8 cellular contexts compared by ENCODE assay signal in genomic region chr15:45307230-45307924, GRCh38. TPM values are rescaled to one million over a fixed set of nuclear protein-coding genes. Genes with fewer than 3 reads are reported as not detected.
DNase-seq lines count a peak whose midpoint lies in the region; ATAC-seq and TF ChIP-seq lines count a peak whose summit lies in the region.

No MANE protein-coding gene starts in this region.

- ATAC-seq in Right ventricle myocardium inferior (no peak), left colon (peak; percentile 82)

- no TSS peak for BruUV-seq in mammary epithelial cell (replicated peaks; lab: Mats Ljungman, UMichigan)

- peak overlapping the region; percentile 58 for H3K4me2 ChIP-seq in mammary epithelial cell (ENCODE audit: insufficient read depth, low read depth, low read length)

- H3K27me3 ChIP-seq in cardiac muscle cell, result peaks cover 15% of the 10 kb centered on the region
- no peaks in the 10 kb centered on the region for H3K27me3 ChIP-seq in mammary epithelial cell (ENCODE audit: insufficient read depth, low read length)
- H3K27me3 ChIP-seq in thyroid gland, result no peaks in the 10 kb centered on the region

- CTCF ChIA-PET in mammary epithelial cell (lab: Charles Lee; ENCODE audit: low non-redundant PET), result interaction anchor here (0.6 kb wide), 1 partner anchor 144 kb away, joined by 3 read pairs; no protein-coding TSS in a partner anchor

- WGBS in mammary epithelial cell (ENCODE audit: low coverage, missing lambda C conversion rate), result 43% methylated on average over 5 of the region's 5 CpGs
- WGBS in thyroid gland, 2 donors, result 42 to 43% methylated on average over 5 of the region's 5 CpGs

- in situ Hi-C loops in mammary epithelial cell (cut with MboI; ENCODE audit: low sequenced_read_pairs in 2 of 2), result loop anchor here in 1 of 2 donors (5.0 kb wide), 1 partner anchor 85 kb away; no protein-coding TSS in a partner anchor

- no peak overlapping the region for H3K9ac ChIP-seq in mammary epithelial cell (ENCODE audit: insufficient read depth, low read length)

- intact Hi-C loops in Right ventricle myocardium inferior (cut with DNase I) (loop anchor here (1.0 to 5.0 kb wide), 3 partner anchors 70 to 150 kb away; partner anchors contain the start of gene GATM), mammary epithelial cell (cut with micrococcal nuclease) (loop anchor here (1.0 to 2.0 kb wide), 4 partner anchors 92 to 149 kb away; no protein-coding TSS in a partner anchor), left colon (cut with DNase I, micrococcal nuclease) (loop anchor here in 1 of 2 donors (5.0 kb wide), 1 partner anchor 90 kb away; no protein-coding TSS in a partner anchor), thyroid gland (cut with DNase I) (loop anchor here (5.0 kb wide), 1 partner anchor 90 kb away; no protein-coding TSS in a partner anchor)

- TF ChIP-seq POLR2A in thyroid gland (IDR thresholded peaks at IDR 0.05), result no peak

- no peak overlapping the region for H3K27ac ChIP-seq in cardiac muscle cell
- H3K27ac ChIP-seq in mammary epithelial cell (ENCODE audit: insufficient read depth, low read depth, low read length), result no peak overlapping the region
- H3K27ac ChIP-seq in thyroid gland, result peak overlapping the region; percentile 47 to 54 (median 53)

- H2AFZ ChIP-seq in mammary epithelial cell (ENCODE audit: low read depth, low read length), result peak overlapping the region; percentile 71

- H3K79me2 ChIP-seq in mammary epithelial cell (ENCODE audit: insufficient read depth, low read length), result no peaks in the 10 kb centered on the region

- H3K4me1 ChIP-seq in cardiac muscle cell (ENCODE audit: low read depth) (peaks cover 6% of the 10 kb centered on the region), mammary epithelial cell (ENCODE audit: insufficient read depth, low read length) (no peaks in the 10 kb centered on the region), thyroid gland (peaks cover 0 to 10% of the 10 kb centered on the region in 2 donors)

- H3K9me3 ChIP-seq in cardiac muscle cell (ENCODE audit: low read depth) (no peaks in the 10 kb centered on the region), mammary epithelial cell (replicated peaks; ENCODE audit: insufficient read depth, low read length) (no peaks in the 10 kb centered on the region), thyroid gland (no peaks in the 10 kb centered on the region)

- H3K4me3 ChIP-seq in cardiac muscle cell (no peak overlapping the region), mammary epithelial cell (replicated peaks in 1 of 3; ENCODE audit: insufficient read depth in 1 of 3, low read depth in 2 of 3, low read length in 3 of 3) (peak overlapping the region in 1 of 3 experiments; percentile 19), thyroid gland (replicated peaks in 1 of 3) (no peak overlapping the region)

- DNase-seq in cardiac muscle cell (ENCODE audit: low read depth in 1 of 2, low spot score in 1 of 2) (peak in 1 of 2 donors; percentile 79), Right ventricle myocardium inferior (ENCODE audit: missing footprints) (no peak), NCI-H1694 (lab: John Stamatoyannopoulos, UW) (peak; percentile 6), mammary epithelial cell (peak; percentile 40), left colon (no peak), thyroid gland (no peak), NCI-H1930 (lab: John Stamatoyannopoulos, UW) (no peak), activated gamma-delta T cell treated with Interleukin-2 at 50 U/mL for 16 hours (no peak)

- peak; percentile 53 for TF ChIP-seq CTCF in cardiac muscle cell (IDR thresholded peaks at IDR 0.05; ENCODE audit: low read depth, low read length)
- TF ChIP-seq CTCF in mammary epithelial cell (conservative IDR thresholded peaks at IDR 0.05 in 1 of 2, IDR thresholded peaks at IDR 0.05 in 1 of 2; ENCODE audit: extremely low read depth in 1 of 2, insufficient read depth in 1 of 2, low read depth in 1 of 2, low read length in 2 of 2), result peak; percentile 30 to 53
- TF ChIP-seq CTCF in thyroid gland (IDR thresholded peaks at IDR 0.05), result peak; percentile 25 to 87 (median 64)

- H3K36me3 ChIP-seq in cardiac muscle cell (no peaks in the 10 kb centered on the region), mammary epithelial cell (ENCODE audit: insufficient read depth, low read length) (no peaks in the 10 kb centered on the region), thyroid gland (no peaks in the 10 kb centered on the region)

- H4K20me1 ChIP-seq in mammary epithelial cell (ENCODE audit: insufficient read depth, low read length), result no peaks in the 10 kb centered on the region

- dilution Hi-C loops in mammary epithelial cell (cut with HindIII; ENCODE audit: low sequenced_read_pairs), result no loop called here

RNA-seq across cellular contexts. Expression of gene SLC28A2, which starts 55.3 kb away (rescaled TPM):
- total RNA-seq in cardiac muscle cell (not detected in 2 replicates), Right ventricle myocardium inferior (not detected), mammary epithelial cell (not detected), left colon (10 to 100 TPM; 39.0 to 44.9 TPM), thyroid gland (not detected)
- polyA plus RNA-seq in cardiac muscle cell (0.10 and 0.31 TPM in 2 replicates), mammary epithelial cell (not detected)
- not detected for polyA minus RNA-seq in mammary epithelial cell

Comparison
In these comparisons a context has a peak if more than half of its experiments do, and no peak if none do; other contexts are left out.
1. DNase-seq: peak in NCI-H1694 (single experiment) and mammary epithelial cell (single experiment); none in Right ventricle myocardium inferior (single experiment), left colon (0 of 2), thyroid gland (0 of 2), NCI-H1930 (0 of 2) and activated gamma-delta T cell treated with Interleukin-2 at 50 U/mL for 16 hours (single experiment).
2. H3K27ac ChIP-seq: peak in thyroid gland (3 of 3); none in cardiac muscle cell (single experiment) and mammary epithelial cell (single experiment).
3. RNA of gene SLC28A2, which starts 55.3 kb away (total RNA-seq): 39.0 to 44.9 TPM in left colon; not detected in cardiac muscle cell, not detected in Right ventricle myocardium inferior (single experiment), not detected in mammary epithelial cell and not detected in thyroid gland; every median in the first group is over 10 times any median in the second.
4. Peak in every context shown above with its lines, with median percentiles within 50 percentile points of each other: CTCF ChIP-seq.